In genomic region chr13:19961924-19962323, GRCh38 we compare ENCODE assay signal across 11 cellular contexts. TPM values are rescaled to one million over a fixed set of nuclear protein-coding genes. Genes with fewer than 3 reads are reported as not detected.
DNase-seq lines count a peak whose midpoint lies in the region; ATAC-seq and TF ChIP-seq lines count a peak whose summit lies in the region.
"Had no signal": no experiment of that assay in that cellular context is flagged by ENCODE, and none has a peak within 500 bp of the region (broad histone marks: within the 10 kb centered on the region; RNA-seq: fewer than 3 reads in every experiment).

No MANE protein-coding gene starts in this region.

- H3K9me3 ChIP-seq in T-helper 17 cell (ENCODE audit: control insufficient read depth, low read length, poor library complexity, severe bottlenecking) = no peaks in the 10 kb centered on the region
- H3K9me3 ChIP-seq in spleen = no peaks in the 10 kb centered on the region
- H3K9me3 ChIP-seq: left lung had no signal

- no peaks in the 10 kb centered on the region for H3K9me3 Mint-ChIP-seq in activated CD8-positive, alpha-beta memory T cell treated with anti-CD3 and anti-CD28 coated beads, Interleukin-2, amount 10 ng/mL, durations not matched to agents 7 days and 5 days (ENCODE audit: low read depth)

- peaks cover 27% of the 10 kb centered on the region for H3K4me1 Mint-ChIP-seq in activated CD8-positive, alpha-beta memory T cell treated with anti-CD3 and anti-CD28 coated beads, Interleukin-2, amount 10 ng/mL, durations not matched to agents 7 days and 5 days
- H3K4me1 Mint-ChIP-seq in T-helper 17 cell = peaks cover 23% of the 10 kb centered on the region

- peak overlapping the region; percentile 34 for H3K4me3 ChIP-seq in fibroblast of villous mesenchyme (ENCODE audit: low read depth, low read length)
- peak overlapping the region in 1 of 8 donors; percentile 91 for H3K4me3 ChIP-seq in spleen

- no peak overlapping the region for H3K4me3 Mint-ChIP-seq in activated CD8-positive, alpha-beta memory T cell treated with anti-CD3 and anti-CD28 coated beads, Interleukin-2, amount 10 ng/mL, durations not matched to agents 7 days and 5 days
- peak overlapping the region; percentile 9 for H3K4me3 Mint-ChIP-seq in T-helper 17 cell

- intact Hi-C loops in spleen (cut with DNase I; ENCODE audit: low total_unique reads) = no loop called here

- peak overlapping the region in 6 of 8 donors; percentile 42 to 99 (median 98) for H3K27ac ChIP-seq in spleen

- peak overlapping the region; percentile 43 for H3K27ac Mint-ChIP-seq in activated CD8-positive, alpha-beta memory T cell treated with anti-CD3 and anti-CD28 coated beads, Interleukin-2, amount 10 ng/mL, durations not matched to agents 7 days and 5 days
- peak overlapping the region; percentile 95 for H3K27ac Mint-ChIP-seq in T-helper 17 cell

- H3K27me3 Mint-ChIP-seq in activated CD8-positive, alpha-beta memory T cell treated with anti-CD3 and anti-CD28 coated beads, Interleukin-2, amount 10 ng/mL, durations not matched to agents 7 days and 5 days = no peaks in the 10 kb centered on the region
- H3K27me3 Mint-ChIP-seq in T-helper 17 cell = no peaks in the 10 kb centered on the region
- H3K27me3 Mint-ChIP-seq: activated CD4-positive, alpha-beta T cell treated with anti-CD3 and anti-CD28 coated beads for 36 hours had no signal

- no peak for TF ChIP-seq POLR2A in spleen (IDR thresholded peaks at IDR 0.05)

- no peak for DNase-seq in activated CD8-positive, alpha-beta memory T cell treated with anti-CD3 and anti-CD28 coated beads, Interleukin-2, amount 10 ng/mL, durations not matched to agents 7 days and 5 days
- DNase-seq in activated CD8-positive, alpha-beta memory T cell treated with anti-CD3 and anti-CD28 coated beads for 24 hours = no peak
- DNase-seq in T-helper 17 cell (no peak), fibroblast of villous mesenchyme (ENCODE audit: low read depth) (no peak), spleen (no peak), cerebellum (ENCODE audit: low spot score) (no peak)
- DNase-seq: activated CD4-positive, alpha-beta T cell treated with anti-CD3 and anti-CD28 coated beads for 36 hours; activated naive CD4-positive, alpha-beta T cell; left lung had no signal

- no peak for TF ChIP-seq CTCF in fibroblast of villous mesenchyme (IDR thresholded peaks at IDR 0.05; ENCODE audit: insufficient read depth, low read depth, low read length)
- TF ChIP-seq CTCF in spleen (IDR thresholded peaks at IDR 0.05 in 8 of 11, conservative IDR thresholded peaks at IDR 0.05 in 3 of 11) = no peak

- peaks cover 26 to 78% (median 67%) of the 10 kb centered on the region in 6 donors for H3K4me1 ChIP-seq in spleen

- no peaks in the 10 kb centered on the region for H3K27me3 ChIP-seq in spleen (replicated peaks in 1 of 7)
- H3K27me3 ChIP-seq: left lung had no signal

- H3K36me3 ChIP-seq in spleen = peaks cover 0 to 57% (median 14%) of the 10 kb centered on the region in 6 donors

- ATAC-seq in activated CD8-positive, alpha-beta memory T cell treated with anti-CD3 and anti-CD28 coated beads, Interleukin-2, amount 10 ng/mL, durations not matched to agents 7 days and 5 days = no peak
- ATAC-seq in T-helper 17 cell (no peak), GM19397 (IDR thresholded peaks at IDR 0.05; ENCODE audit: unreplicated experiment) (no peak), HG02759 (IDR thresholded peaks at IDR 0.05; ENCODE audit: unreplicated experiment) (no peak)
- ATAC-seq: activated CD4-positive, alpha-beta T cell treated with anti-CD3 and anti-CD28 coated beads for 36 hours; left lung had no signal

- H3K36me3 Mint-ChIP-seq in activated CD8-positive, alpha-beta memory T cell treated with anti-CD3 and anti-CD28 coated beads, Interleukin-2, amount 10 ng/mL, durations not matched to agents 7 days and 5 days = peaks cover 17% of the 10 kb centered on the region
- H3K36me3 Mint-ChIP-seq in T-helper 17 cell (ENCODE audit: low read depth) = peaks cover 4% of the 10 kb centered on the region

- CTCF ChIA-PET in activated CD8-positive, alpha-beta memory T cell treated with anti-CD3 and anti-CD28 coated beads, Interleukin-2, amount 10 ng/mL, durations not matched to agents 7 days and 5 days (lab: Charles Lee) = no interaction called here

RNA-seq across cellular contexts. Expression of gene ZMYM2, which starts 3.4 kb away (rescaled TPM):
- 10 to 100 TPM; 51.6 to 67.6 TPM for total RNA-seq in activated CD8-positive, alpha-beta memory T cell treated with anti-CD3 and anti-CD28 coated beads, Interleukin-2, amount 10 ng/mL, durations not matched to agents 7 days and 5 days
- total RNA-seq in T-helper 17 cell (100 to 1,000 TPM; 103 to 115 TPM), fibroblast of villous mesenchyme (54.1 and 69.1 TPM in 2 replicates), spleen (100 to 1,000 TPM in 4 of 7 donors, 10 to 100 TPM in 3; 77.2 to 125 (median 107) TPM), cerebellum (150 TPM)
- polyA plus RNA-seq in spleen = 10 to 100 TPM; 17.8 to 26.3 (median 22.1) TPM
